Comparison of ENCODE assay signal across 18 cellular contexts in the genomic region with DNA sequence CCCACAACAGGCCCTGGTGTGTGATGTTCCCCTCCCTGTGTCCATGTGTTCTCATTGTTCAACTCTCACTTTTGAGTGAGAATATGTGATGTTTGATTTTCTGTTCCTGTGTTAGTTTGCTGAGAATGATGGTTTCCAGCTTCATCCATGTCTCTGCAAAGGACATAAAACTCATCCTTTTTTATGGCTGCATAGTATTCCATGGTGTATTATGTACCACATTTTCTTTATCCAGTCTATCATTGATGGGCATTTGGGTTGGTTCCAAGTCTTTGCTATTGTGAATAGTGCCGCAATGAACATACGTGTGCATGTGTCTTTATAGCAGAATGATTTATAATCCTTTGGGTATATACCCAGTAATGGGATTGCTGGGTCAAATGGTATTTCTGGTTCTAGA. TPM values are rescaled to one million over a fixed set of nuclear protein-coding genes. Genes with fewer than 3 reads are reported as not detected.
"Had no signal": no experiment of that assay in that cellular context is flagged by ENCODE, and none has a peak within 500 bp of the region (broad histone marks: within the 10 kb centered on the region; RNA-seq: fewer than 3 reads in every experiment).

No MANE protein-coding gene starts in this region.

RNA-seq across cellular contexts. Expression of a gene that starts 59.4 kb away (rescaled TPM):
- total RNA-seq: naive thymus-derived CD8-positive, alpha-beta T cell; natural killer cell; natural killer cell treated with Interleukin-12 subunit alpha and Interleukin-12 subunit beta and Interleukin-15 and Interleukin-18, amount 100 ng/mL, for 72 hours; neural crest cell; omental fat pad; osteocyte; posterior vena cava; progenitor cell of endocrine pancreas; pulmonary artery endothelial cell; right atrium auricular region; right cardiac atrium; right lobe of liver; sciatic nerve; sigmoid colon; skeletal muscle tissue; smooth muscle cell had no signal
- polyA plus RNA-seq: naive thymus-derived CD8-positive, alpha-beta T cell; neural cell; right cardiac atrium; smooth muscle cell; spleen had no signal
